ENCODE assay signal across 2 cellular contexts in the genomic region with DNA sequence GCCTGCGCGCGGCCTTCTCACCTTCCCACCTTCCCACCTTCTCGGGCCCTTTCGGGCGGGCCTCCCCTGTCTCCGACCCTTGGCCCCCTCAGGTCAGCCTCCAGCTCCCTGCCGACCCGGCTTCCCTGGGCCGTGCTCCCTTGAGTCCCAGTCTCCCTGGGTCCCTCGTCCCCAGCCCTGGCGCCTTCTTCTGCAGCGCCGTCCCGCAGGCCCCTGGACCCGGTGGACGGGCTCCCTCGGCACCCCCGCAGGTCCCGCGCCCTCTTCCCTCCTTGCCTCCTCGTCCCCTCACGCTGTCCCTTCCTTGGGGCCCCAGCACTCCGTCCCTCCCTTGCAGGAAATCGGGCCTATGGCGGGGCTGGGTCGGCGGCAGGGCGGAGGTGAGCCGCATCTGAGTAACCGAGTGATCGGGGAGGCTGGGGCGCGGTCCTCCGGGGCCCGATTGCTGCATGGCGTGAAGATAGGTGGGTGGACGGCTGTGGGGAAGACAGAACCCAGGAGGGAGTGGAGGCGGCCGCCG.
A peak's percentile ranks its signal among the peaks of the same experiment; 100 is the strongest.
TF ChIP-seq lines count a peak whose summit lies in the region.

No MANE protein-coding gene starts in this region.

TF ChIP-seq in A549, 52 proteins besides CTCF, POLR2A, EP300 and RAD21:
- no peak for TF ChIP-seq FOXS1 (CRISPR knock-in tag; IDR thresholded peaks at IDR 0.05)
- TF ChIP-seq PHF8 (IDR thresholded peaks at IDR 0.05; ENCODE audit: borderline replicate concordance, low read depth), result peak; percentile 41; the same call in 1 of the 2 replicates
- TF ChIP-seq KDM1A (IDR thresholded peaks at IDR 0.05; ENCODE audit: low read depth), result no peak

TF ChIP-seq in IMR-90, 13 proteins besides CTCF, POLR2A, EP300 and RAD21:
- TF ChIP-seq SMC3 (IDR thresholded peaks at IDR 0.05; ENCODE audit: low read depth, low read length), result no peak
- TF ChIP-seq RCOR1 (IDR thresholded peaks at IDR 0.05; ENCODE audit: insufficient replicate concordance, low read length), result no peak
- 0 out of 2 replicates have a peak, but pooled peaks have one; percentile 6 for TF ChIP-seq CHD1 (IDR thresholded peaks at IDR 0.05; ENCODE audit: low read depth, low read length)
- TF ChIP-seq, protein P1, sequence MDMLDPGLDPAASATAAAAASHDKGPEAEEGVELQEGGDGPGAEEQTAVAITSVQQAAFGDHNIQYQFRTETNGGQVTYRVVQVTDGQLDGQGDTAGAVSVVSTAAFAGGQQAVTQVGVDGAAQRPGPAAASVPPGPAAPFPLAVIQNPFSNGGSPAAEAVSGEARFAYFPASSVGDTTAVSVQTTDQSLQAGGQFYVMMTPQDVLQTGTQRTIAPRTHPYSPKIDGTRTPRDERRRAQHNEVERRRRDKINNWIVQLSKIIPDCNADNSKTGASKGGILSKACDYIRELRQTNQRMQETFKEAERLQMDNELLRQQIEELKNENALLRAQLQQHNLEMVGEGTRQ (IDR thresholded peaks at IDR 0.05; ENCODE audit: low read depth, low read length), result no peak
- 0 out of 2 replicates have a peak, but pooled peaks have one; percentile 22 for TF ChIP-seq MAZ (IDR thresholded peaks at IDR 0.05; ENCODE audit: borderline replicate concordance, low read depth, low read length)
